In the genomic region with DNA sequence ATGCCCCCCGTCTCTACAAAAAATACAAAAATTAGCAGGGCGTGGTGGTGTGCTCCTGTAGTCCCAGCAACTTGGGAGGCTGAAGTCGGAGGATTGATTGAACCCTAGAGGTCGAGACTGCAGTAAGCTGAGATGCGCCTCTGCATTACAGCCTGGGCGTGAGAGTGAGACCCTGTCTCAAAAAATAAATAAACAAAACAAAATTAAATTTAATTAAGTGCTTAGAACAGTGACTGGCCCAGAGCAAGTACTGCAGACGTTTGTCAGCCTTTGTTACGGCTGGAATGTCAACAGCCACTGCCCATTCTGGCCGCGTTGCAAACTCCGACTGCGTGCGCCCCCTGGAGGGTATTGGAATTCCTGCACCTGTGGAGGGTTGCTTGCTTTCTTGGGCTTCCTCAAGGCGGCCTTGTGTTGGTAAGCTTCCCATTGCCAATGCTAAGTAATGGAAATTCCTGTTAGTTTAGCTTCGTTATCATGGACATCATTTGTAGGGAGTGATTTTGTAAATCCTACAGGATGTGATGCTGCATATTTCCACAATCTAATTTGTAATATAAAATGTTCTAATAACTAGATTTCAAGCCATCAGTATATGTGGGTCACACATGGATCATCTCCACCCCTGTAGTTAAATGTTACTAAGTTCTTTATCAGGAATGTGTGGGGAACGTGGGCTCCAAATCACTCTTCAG, we compare ENCODE assay signal across 8 cellular contexts. TPM values are rescaled to one million over a fixed set of nuclear protein-coding genes. Genes with fewer than 3 reads are reported as not detected.
DNase-seq lines count a peak whose midpoint lies in the region; ATAC-seq and TF ChIP-seq lines count a peak whose summit lies in the region.

No MANE protein-coding gene starts in this region.

- H3K36me3 Mint-ChIP-seq in HFFc6 (ENCODE audit: low read depth): no peaks in the 10 kb centered on the region; the same call in 1 of the 2 replicates
- H3K36me3 Mint-ChIP-seq in activated CD4-positive, alpha-beta memory T cell treated with anti-CD3 and anti-CD28 coated beads, Interleukin-2, amount 10 ng/mL, durations not matched to agents 7 days and 5 days (ENCODE audit: low read depth): no peaks in the 10 kb centered on the region

- H4K8ac ChIP-seq in mesenchymal stem cell (ENCODE audit: low read length): no peak overlapping the region

- H3K4me1 ChIP-seq in mesenchymal stem cell (ENCODE audit: control insufficient read depth, insufficient read depth, low read depth, low read length): peaks cover 8% of the 10 kb centered on the region

- H4K91ac ChIP-seq in mesenchymal stem cell (ENCODE audit: low read length): no peak overlapping the region

- no peak overlapping the region for H2BK120ac ChIP-seq in mesenchymal stem cell (ENCODE audit: low read depth, low read length)

- no peak for ATAC-seq in HG02623 (IDR thresholded peaks at IDR 0.05; ENCODE audit: unreplicated experiment)

- 26% methylated on average over 12 of the region's 16 CpGs for WGBS in mesenchymal stem cell

- no peak overlapping the region for H3K18ac ChIP-seq in mesenchymal stem cell (ENCODE audit: low read depth in 1 of 2, low read length in 2 of 2)

- POLR2A ChIA-PET in activated CD4-positive, alpha-beta memory T cell treated with anti-CD3 and anti-CD28 coated beads, Interleukin-2, amount 10 ng/mL, durations not matched to agents 7 days and 5 days (lab: Charles Lee): no interaction called here

- H3K4me2 ChIP-seq in mesenchymal stem cell (ENCODE audit: low read length, poor library complexity, severe bottlenecking): no peak overlapping the region

- TF ChIP-seq CTCF in HFFc6 (IDR thresholded peaks at IDR 0.05): peak; percentile 95

- no peak overlapping the region for H2BK12ac ChIP-seq in mesenchymal stem cell (ENCODE audit: low read length in 2 of 2)

- H3K9me3 ChIP-seq in mesenchymal stem cell (ENCODE audit: control insufficient read depth, low read length): no peaks in the 10 kb centered on the region

- H3K23ac ChIP-seq in mesenchymal stem cell (ENCODE audit: low read length in 2 of 2): no peak overlapping the region

- no peak overlapping the region for H2AK5ac ChIP-seq in mesenchymal stem cell (ENCODE audit: low read length, severe bottlenecking)

- no peak overlapping the region for H3K27ac ChIP-seq in mesenchymal stem cell (ENCODE audit: low read length, poor library complexity, severe bottlenecking)

- H3K79me1 ChIP-seq in mesenchymal stem cell (replicated peaks; ENCODE audit: low read length, poor library complexity, severe bottlenecking): no peaks in the 10 kb centered on the region

- no peak overlapping the region for H3K4ac ChIP-seq in mesenchymal stem cell (ENCODE audit: low read depth in 1 of 2, low read length in 2 of 2)

- H3K4me3 ChIP-seq in mesenchymal stem cell (ENCODE audit: insufficient read depth in 1 of 2, low read depth in 1 of 2, low read length in 2 of 2): no peak overlapping the region

- peaks cover 2% of the 10 kb centered on the region; the same call in 1 of the 2 replicates for H3K27me3 Mint-ChIP-seq in HFFc6 (ENCODE audit: insufficient read depth)
- peaks cover 13% of the 10 kb centered on the region for H3K27me3 Mint-ChIP-seq in activated CD4-positive, alpha-beta memory T cell treated with anti-CD3 and anti-CD28 coated beads, Interleukin-2, amount 10 ng/mL, durations not matched to agents 7 days and 5 days

- DNase-seq in DMS 273 treated with DMSO at 0.1 percent for 48 hours (lab: John Stamatoyannopoulos, UW): peak; percentile 42
- peak; percentile 68 for DNase-seq in HFFc6
- DNase-seq in NCI-H82 (lab: John Stamatoyannopoulos, UW): peak; percentile 88
- DNase-seq in activated CD4-positive, alpha-beta memory T cell treated with anti-CD3 and anti-CD28 coated beads, Interleukin-2, amount 10 ng/mL, durations not matched to agents 7 days and 5 days: peak; percentile 70
- DNase-seq in effector CD4-positive, alpha-beta T cell: peak; percentile 49
- DNase-seq in mesenchymal stem cell: peak; percentile 70
- DNase-seq in stimulated activated CD8-positive, alpha-beta memory T cell treated with anti-CD3 and anti-CD28 coated beads, Interleukin-15, amount 100 ng/mL, for 48 hours (ENCODE audit: low read depth in 2 of 2): peak; percentile 38 to 45

- H3K9ac ChIP-seq in mesenchymal stem cell (ENCODE audit: low read length): no peak overlapping the region

- H3K27me3 ChIP-seq in mesenchymal stem cell (ENCODE audit: control insufficient read depth in 1 of 2, insufficient read depth in 1 of 2, low read length in 2 of 2): peaks cover 0 to 7% of the 10 kb centered on the region in 2 experiments

- H2BK15ac ChIP-seq in mesenchymal stem cell (ENCODE audit: low read depth, poor library complexity, severe bottlenecking): no peak overlapping the region

- H3K4me1 Mint-ChIP-seq in HFFc6 (ENCODE audit: low read depth): peaks cover 7% of the 10 kb centered on the region; the same call in 1 of the 2 replicates
- H3K4me1 Mint-ChIP-seq in activated CD4-positive, alpha-beta memory T cell treated with anti-CD3 and anti-CD28 coated beads, Interleukin-2, amount 10 ng/mL, durations not matched to agents 7 days and 5 days: no peaks in the 10 kb centered on the region

- H3K9me3 Mint-ChIP-seq in HFFc6: no peaks in the 10 kb centered on the region
- H3K9me3 Mint-ChIP-seq in activated CD4-positive, alpha-beta memory T cell treated with anti-CD3 and anti-CD28 coated beads, Interleukin-2, amount 10 ng/mL, durations not matched to agents 7 days and 5 days: no peaks in the 10 kb centered on the region

- H3K14ac ChIP-seq in mesenchymal stem cell (ENCODE audit: low read length in 2 of 2): no peak overlapping the region

- no peak overlapping the region for H2BK5ac ChIP-seq in mesenchymal stem cell (ENCODE audit: low read depth, low read length, poor library complexity, severe bottlenecking)

- no peak overlapping the region for H2AFZ ChIP-seq in mesenchymal stem cell (ENCODE audit: low read depth, low read length)

- no peak overlapping the region for H3K4me3 Mint-ChIP-seq in HFFc6
- H3K4me3 Mint-ChIP-seq in activated CD4-positive, alpha-beta memory T cell treated with anti-CD3 and anti-CD28 coated beads, Interleukin-2, amount 10 ng/mL, durations not matched to agents 7 days and 5 days: no peak overlapping the region

- CTCF ChIA-PET in activated CD4-positive, alpha-beta memory T cell treated with anti-CD3 and anti-CD28 coated beads, Interleukin-2, amount 10 ng/mL, durations not matched to agents 7 days and 5 days (lab: Charles Lee): interaction anchor here (0.7 to 4.9 kb wide), 13 partner anchors 9 to 151 kb away, joined by 3 to 37 read pairs (median 4); a partner anchor contains a TSS

- H3K27ac Mint-ChIP-seq in HFFc6: no peak overlapping the region
- no peak overlapping the region for H3K27ac Mint-ChIP-seq in activated CD4-positive, alpha-beta memory T cell treated with anti-CD3 and anti-CD28 coated beads, Interleukin-2, amount 10 ng/mL, durations not matched to agents 7 days and 5 days

- H3K36me3 ChIP-seq in mesenchymal stem cell (ENCODE audit: control insufficient read depth in 1 of 2, insufficient read depth in 2 of 2, low read depth in 1 of 2, low read length in 2 of 2): peaks cover 0 to 2% of the 10 kb centered on the region in 2 experiments

RNA-seq across cellular contexts. Expression of a gene that starts 15.9 kb away (rescaled TPM):
- total RNA-seq in HFFc6 (2021; fragmentation: NEBNext Ultra II Directional; extraction: Animal tissue kit (Norgen Biotek cat#: 25700)): under 1 TPM in 3 of 6 experiments, not detected in 3; 0.22 to 0.66 (median 0.57) TPM
- not detected for total RNA-seq in activated CD4-positive, alpha-beta memory T cell treated with anti-CD3 and anti-CD28 coated beads, Interleukin-2, amount 10 ng/mL, durations not matched to agents 7 days and 5 days
- polyA plus RNA-seq in mesenchymal stem cell (2013, experiment 1 of 2): not detected
- 0.10 TPM for polyA plus RNA-seq in mesenchymal stem cell (2013, experiment 2 of 2)

RNA-seq across cellular contexts. Expression of a gene that starts 19.4 kb away (rescaled TPM):
- total RNA-seq in HFFc6 (2021; fragmentation: NEBNext Ultra II Directional; extraction: Animal tissue kit (Norgen Biotek cat#: 25700)): 1 to 10 TPM; 1.1 to 2.8 (median 1.4) TPM
- not detected for total RNA-seq in activated CD4-positive, alpha-beta memory T cell treated with anti-CD3 and anti-CD28 coated beads, Interleukin-2, amount 10 ng/mL, durations not matched to agents 7 days and 5 days
- 0.22 TPM for polyA plus RNA-seq in mesenchymal stem cell (2013, experiment 1 of 2)
- 0.16 TPM for polyA plus RNA-seq in mesenchymal stem cell (2013, experiment 2 of 2)

RNA-seq across cellular contexts. Expression of a gene that starts 58.6 kb away (rescaled TPM):
- 1 to 10 TPM in 3 of 6 experiments, under 1 TPM in 3; 0.64 to 1.1 (median 0.85) TPM for total RNA-seq in HFFc6 (2021; fragmentation: NEBNext Ultra II Directional; extraction: Animal tissue kit (Norgen Biotek cat#: 25700))
- total RNA-seq in activated CD4-positive, alpha-beta memory T cell treated with anti-CD3 and anti-CD28 coated beads, Interleukin-2, amount 10 ng/mL, durations not matched to agents 7 days and 5 days: not detected
- 2.6 TPM for polyA plus RNA-seq in mesenchymal stem cell (2013, experiment 1 of 2)
- polyA plus RNA-seq in mesenchymal stem cell (2013, experiment 2 of 2): 2.5 TPM
